Comparison of ENCODE assay signal across 8 cellular contexts in genomic region chr16:24041834-24042631, GRCh38.
DNase-seq lines count a peak whose midpoint lies in the region; ATAC-seq and TF ChIP-seq lines count a peak whose summit lies in the region.

No MANE protein-coding gene starts in this region.

- H3K4me3 ChIP-seq in hepatocyte (no peak overlapping the region), spleen (no peak overlapping the region)

- no peaks in the 10 kb centered on the region for H3K79me2 ChIP-seq in hepatocyte

- peak; percentile 50 for ATAC-seq in GM19395 (IDR thresholded peaks at IDR 0.05; ENCODE audit: unreplicated experiment)
- no peak for ATAC-seq in GM18511 (IDR thresholded peaks at IDR 0.05; ENCODE audit: unreplicated experiment)

- no peaks in the 10 kb centered on the region for H4K20me1 ChIP-seq in hepatocyte (ENCODE audit: insufficient read depth, poor library complexity, severe bottlenecking)

- no peaks in the 10 kb centered on the region for H3K27me3 ChIP-seq in hepatocyte
- H3K27me3 ChIP-seq in spleen (replicated peaks in 1 of 7), result no peaks in the 10 kb centered on the region

- H3K4me1 ChIP-seq in hepatocyte (ENCODE audit: insufficient read depth), result no peaks in the 10 kb centered on the region
- peaks cover 0 to 10% (median 0%) of the 10 kb centered on the region in 6 donors for H3K4me1 ChIP-seq in spleen

- intact Hi-C loops in spleen (cut with DNase I; ENCODE audit: low total_unique reads), result loop anchor here (5.0 kb wide), 2 partner anchors 210 to 460 kb away; no protein-coding TSS in a partner anchor

- no peaks in the 10 kb centered on the region for H3K9me2 ChIP-seq in hepatocyte (replicated peaks; ENCODE audit: insufficient read depth)

- 39% methylated on average over 11 of the region's 11 CpGs for WGBS in hepatocyte (ENCODE audit: low lambda C conversion rate, missing lambda C conversion rate)
- WGBS in spleen, 5 donors, result 40 to 45% (median 41%) methylated on average over 11 of the region's 11 CpGs

- no peaks in the 10 kb centered on the region for H3K36me3 ChIP-seq in hepatocyte (replicated peaks; ENCODE audit: insufficient read depth, low read depth)
- H3K36me3 ChIP-seq in spleen, result peaks cover 0 to 89% (median 27%) of the 10 kb centered on the region in 6 donors

- TF ChIP-seq POLR2A in spleen (IDR thresholded peaks at IDR 0.05), result no peak

- TF ChIP-seq CTCF in hepatocyte (IDR thresholded peaks at IDR 0.05; ENCODE audit: poor library complexity) (peak; percentile 78), spleen (IDR thresholded peaks at IDR 0.05 in 8 of 11, conservative IDR thresholded peaks at IDR 0.05 in 3 of 11) (peak; percentile 27 to 82 (median 65))

- no peaks in the 10 kb centered on the region for H3K9me3 ChIP-seq in hepatocyte (ENCODE audit: low read depth)
- H3K9me3 ChIP-seq in spleen, result no peaks in the 10 kb centered on the region

- H3K27ac ChIP-seq in hepatocyte, result no peak overlapping the region
- no peak overlapping the region for H3K27ac ChIP-seq in spleen

- no peak overlapping the region for H3K4me2 ChIP-seq in hepatocyte

- peak in 13 of 14 donors; percentile 0 to 70 (median 19) for DNase-seq in C1 segment of cervical spinal cord (lab: John Stamatoyannopoulos, UW)
- DNase-seq in NAMALWA (ENCODE audit: low spot score), result peak; percentile 87
- peak; percentile 29 to 77 (median 58) for DNase-seq in T-helper 2 cell
- DNase-seq in amygdala (lab: John Stamatoyannopoulos, UW), result peak in 48 of 56 donors; percentile 2 to 91 (median 42)
- DNase-seq in hepatocyte (ENCODE audit: low spot score), result peak; percentile 82
- peak; percentile 84 for DNase-seq in spleen

- no peak overlapping the region for H2AFZ ChIP-seq in hepatocyte

Comparison
In these comparisons a context has a peak if more than half of its experiments do, and no peak if none do; other contexts are left out.
1. DNase-seq: peak in every context shown above with its lines; median percentile 87 in NAMALWA; 84 in spleen; 82 in hepatocyte; 58 in T-helper 2 cell; 42 in amygdala; 19 in C1 segment of cervical spinal cord.